Comparison of ENCODE assay signal across 8 cellular contexts in the genomic region with DNA sequence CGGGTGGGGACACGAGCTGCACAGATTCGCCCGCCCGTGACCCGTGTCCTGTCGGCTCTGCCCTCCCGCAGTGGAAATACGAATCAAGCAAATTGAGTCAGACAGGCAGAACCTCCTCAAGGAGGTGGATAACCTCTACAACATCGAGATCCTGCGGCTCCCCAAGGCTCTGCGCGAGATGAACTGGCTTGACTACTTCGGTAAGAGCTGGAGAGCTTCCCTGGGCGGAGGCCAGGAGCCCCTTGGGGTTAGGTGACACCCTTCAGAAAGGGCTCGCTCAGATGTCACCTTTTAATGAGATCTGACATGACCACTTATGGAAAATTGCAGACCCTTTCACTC. TPM values are rescaled to one million over a fixed set of nuclear protein-coding genes. Genes with fewer than 3 reads are reported as not detected.
DNase-seq lines count a peak whose midpoint lies in the region; ATAC-seq, FAIRE-seq and TF ChIP-seq lines count a peak whose summit lies in the region.

No MANE protein-coding gene starts in this region.

- BruUV-seq in HepG2 (replicated peaks; lab: Mats Ljungman, UMichigan) = TSS peak; percentile 83

- TF ChIP-seq EP300 in HepG2 (IDR thresholded peaks at IDR 0.05; ENCODE audit: low read depth in 2 of 2, low read length in 2 of 2) (no peak), HepG2 (CRISPR knock-in tag; IDR thresholded peaks at IDR 0.05; ENCODE audit: borderline replicate concordance) (no peak), tibial nerve (IDR thresholded peaks at IDR 0.05) (no peak)

- H3K9me3 Mint-ChIP-seq in activated naive CD4-positive, alpha-beta T cell treated with anti-CD3 and anti-CD28 coated beads for 36 hours = no peaks in the 10 kb centered on the region
- no peaks in the 10 kb centered on the region for H3K9me3 Mint-ChIP-seq in activated naive CD8-positive, alpha-beta T cell (ENCODE audit: low read depth)

- H3K36me3 ChIP-seq in HepG2 (replicated peaks in 1 of 2; ENCODE audit: control insufficient read depth in 1 of 2, insufficient read depth in 2 of 2, low read length in 2 of 2) (peaks cover 0 to 27% of the 10 kb centered on the region in 2 experiments; a peak in 4 of 5 replicates), tibial nerve (peaks cover 0 to 6% (median 0%) of the 10 kb centered on the region in 3 donors)

- H3K9me3 ChIP-seq in HepG2 (ENCODE audit: low read length) = no peaks in the 10 kb centered on the region
- no peaks in the 10 kb centered on the region for H3K9me3 ChIP-seq in tibial nerve

- H3K4me1 Mint-ChIP-seq in activated naive CD4-positive, alpha-beta T cell treated with anti-CD3 and anti-CD28 coated beads for 36 hours (ENCODE audit: low read depth) = peaks cover 33% of the 10 kb centered on the region
- peaks cover 35% of the 10 kb centered on the region for H3K4me1 Mint-ChIP-seq in activated naive CD8-positive, alpha-beta T cell (ENCODE audit: low read depth)

- H3K4me1 ChIP-seq in HepG2 (ENCODE audit: insufficient read depth, low read length) (peaks cover 22% of the 10 kb centered on the region), tibial nerve (peaks cover 0 to 40% (median 24%) of the 10 kb centered on the region in 4 donors)

- no peaks in the 10 kb centered on the region for H4K20me1 ChIP-seq in HepG2 (ENCODE audit: insufficient read depth, low read length)

- H3K27me3 Mint-ChIP-seq in activated naive CD4-positive, alpha-beta T cell treated with anti-CD3 and anti-CD28 coated beads for 36 hours (ENCODE audit: low read depth) = no peaks in the 10 kb centered on the region
- H3K27me3 Mint-ChIP-seq in activated naive CD8-positive, alpha-beta T cell = no peaks in the 10 kb centered on the region

- CTCF ChIA-PET in activated naive CD4-positive, alpha-beta T cell treated with anti-CD3 and anti-CD28 coated beads for 36 hours (lab: Charles Lee) = interaction anchor here (0.7 to 1.0 kb wide), 2 partner anchors 90 to 205 kb away, joined by 3 read pairs; no protein-coding TSS in a partner anchor
- CTCF ChIA-PET in HepG2 (lab: Yijun Ruan, JAX; ENCODE audit: low intra/inter-chr PET ratio, low total read pairs) = no interaction called here

- peak overlapping the region; percentile 80 for H3K9ac ChIP-seq in HepG2 (ENCODE audit: insufficient read depth, low read depth, low read length)

- in situ Hi-C loops in HepG2 (cut with HindIII; ENCODE audit: extremely low pct_ligation_motif_present, low pct_unique_long_range_greater_than_20kb) = no loop called here

- TF ChIP-seq RAD21 in HepG2 (CRISPR knock-in tag; IDR thresholded peaks at IDR 0.05) = no peak

- POLR2A ChIA-PET in HepG2 (lab: Yijun Ruan, JAX) = interaction anchor here (1.5 kb wide), 1 partner anchor 167 kb away, joined by 6 read pairs; a partner anchor contains a TSS

- H3K27me3 ChIP-seq in HepG2 (ENCODE audit: control insufficient read depth in 1 of 2, insufficient read depth in 2 of 2, low read length in 2 of 2) (no peaks in the 10 kb centered on the region; a peak in 1 of 5 replicates), tibial nerve (no peaks in the 10 kb centered on the region)

- no peak overlapping the region for H2AFZ ChIP-seq in HepG2 (ENCODE audit: low read length)

- peak overlapping the region; percentile 85 for H3K4me2 ChIP-seq in HepG2 (ENCODE audit: low read depth, low read length)

- TF ChIP-seq POLR2A in HepG2 (IDR thresholded peaks at IDR 0.05; ENCODE audit: insufficient read depth in 1 of 2, low read depth in 2 of 2, low read length in 2 of 2) (no peak), tibial nerve (IDR thresholded peaks at IDR 0.05) (no peak)

- intact Hi-C loops in activated naive CD4-positive, alpha-beta T cell treated with anti-CD3 and anti-CD28 coated beads for 36 hours (cut with micrococcal nuclease) = loop anchor here (1.0 to 10.0 kb wide), 14 partner anchors 19 to 1502 kb away; a partner anchor contains a TSS
- intact Hi-C loops in HepG2 (cut with micrococcal nuclease; ENCODE audit: unreplicated experiment) = loop anchor here (1.0 to 10.0 kb wide), 2 partner anchors 114 to 218 kb away; a partner anchor contains a TSS

- ATAC-seq in HepG2 (no peak), GM19351 (IDR thresholded peaks at IDR 0.05; ENCODE audit: unreplicated experiment) (no peak)

- DNase-seq in activated naive CD4-positive, alpha-beta T cell treated with anti-CD3 and anti-CD28 coated beads for 36 hours = peak; percentile 52
- DNase-seq in activated naive CD4-positive, alpha-beta T cell (lab: John Stamatoyannopoulos, UW) = no peak
- DNase-seq in HepG2 (ENCODE audit: low spot score) = no peak
- no peak for DNase-seq in tibial nerve (ENCODE audit: low spot score in 2 of 2)
- DNase-seq in NCI-H345 (lab: John Stamatoyannopoulos, UW) = no peak
- no peak for DNase-seq in dedifferentiated amniotic fluid mesenchymal stem cell (ENCODE audit: extremely low spot score)

- H3K4me3 Mint-ChIP-seq in activated naive CD4-positive, alpha-beta T cell treated with anti-CD3 and anti-CD28 coated beads for 36 hours = peak overlapping the region; percentile 97
- peak overlapping the region; percentile 95 for H3K4me3 Mint-ChIP-seq in activated naive CD8-positive, alpha-beta T cell

- TF ChIP-seq CTCF in HepG2 (CRISPR knock-in tag; IDR thresholded peaks at IDR 0.05) = no peak
- no peak for TF ChIP-seq CTCF in tibial nerve (IDR thresholded peaks at IDR 0.05)

- H3K4me3 ChIP-seq in HepG2 (replicated peaks in 1 of 3; ENCODE audit: insufficient read depth in 1 of 3, low read depth in 2 of 3, low read length in 3 of 3) = peak overlapping the region; percentile 70 to 99 (median 94)
- H3K4me3 ChIP-seq in tibial nerve = peak overlapping the region; percentile 55 to 81 (median 72)

- no peak for FAIRE-seq in HepG2 (lab: Jason Lieb, UNC)

- H3K36me3 Mint-ChIP-seq in activated naive CD4-positive, alpha-beta T cell treated with anti-CD3 and anti-CD28 coated beads for 36 hours (ENCODE audit: low read depth) = peaks cover 34% of the 10 kb centered on the region
- H3K36me3 Mint-ChIP-seq in activated naive CD8-positive, alpha-beta T cell = peaks cover 6% of the 10 kb centered on the region

- peak overlapping the region; percentile 73 for H3K27ac ChIP-seq in HepG2 (ENCODE audit: extremely low read length, insufficient read depth, low read length)
- peak overlapping the region in 1 of 4 donors; percentile 88 for H3K27ac ChIP-seq in tibial nerve

- peaks cover 30% of the 10 kb centered on the region for H3K79me2 ChIP-seq in HepG2 (ENCODE audit: insufficient read depth, low read length)

- H3K27ac Mint-ChIP-seq in activated naive CD4-positive, alpha-beta T cell treated with anti-CD3 and anti-CD28 coated beads for 36 hours = peak overlapping the region; percentile 86
- no peak overlapping the region for H3K27ac Mint-ChIP-seq in activated naive CD8-positive, alpha-beta T cell

- WGBS in HepG2 (ENCODE audit: low lambda C conversion rate) = 0% methylated on average over 2 of the region's 16 CpGs
- 2 to 3% methylated on average over 9 to 13 of the region's 16 CpGs for WGBS in tibial nerve, 2 donors

RNA-seq across cellular contexts. Expression of a gene that starts 0.5 kb away (rescaled TPM):
- total RNA-seq in activated naive CD4-positive, alpha-beta T cell treated with anti-CD3 and anti-CD28 coated beads for 36 hours = 10 to 100 TPM; 73.6 to 78.6 TPM
- total RNA-seq in HepG2 (2016; rRNA removed; fragmentation: Illumina TruSeq; extraction: Trizol) (38.6 and 48.7 TPM in 2 replicates), tibial nerve (under 1 TPM in 3 of 4 donors, not detected in 1; 0.66 to 0.98 (median 0.90) TPM)
- total RNA-seq in HepG2 (2016; cell fraction: cytosol; rRNA removed; fragmentation: Illumina TruSeq; extraction: Trizol; ENCODE audit: low read depth) = 8.9 and 10.2 TPM in 2 replicates
- total RNA-seq in HepG2 (2016; cell fraction: insoluble cytoplasmic fraction; rRNA removed; fragmentation: Illumina TruSeq; extraction: Trizol) = 38.9 and 41.7 TPM in 2 replicates
- 24.2 and 26.4 TPM in 2 replicates for total RNA-seq in HepG2 (2016; cell fraction: membrane; rRNA removed; fragmentation: Illumina TruSeq; extraction: Trizol)
- 18.9 and 20.3 TPM in 2 replicates for total RNA-seq in HepG2 (2016; cell fraction: nucleus; rRNA removed; fragmentation: Illumina TruSeq; extraction: Trizol)
- polyA plus RNA-seq in HepG2 (2011; rRNA removed) = 16.7 and 24.1 TPM in 2 replicates
- polyA plus RNA-seq in HepG2 (2011; cell fraction: cytosol; rRNA removed) = 20.5 and 26.2 TPM in 2 replicates
- polyA plus RNA-seq in HepG2 (2011; cell fraction: nucleus; rRNA removed) = 11.8 and 15.5 TPM in 2 replicates
- polyA plus RNA-seq in HepG2 (2012) = 10.8 and 17.1 TPM in 2 replicates
- polyA plus RNA-seq in HepG2 (2016; cell fraction: cytosol; fragmentation: Illumina TruSeq; extraction: Trizol; ENCODE audit: low read depth) = 5.2 and 5.7 TPM in 2 replicates
- polyA plus RNA-seq in HepG2 (2016; cell fraction: insoluble cytoplasmic fraction; fragmentation: Illumina TruSeq; extraction: Trizol; ENCODE audit: low read depth) = 45.9 and 54.1 TPM in 2 replicates
- polyA plus RNA-seq in HepG2 (2016; cell fraction: membrane; fragmentation: Illumina TruSeq; extraction: Trizol; ENCODE audit: low read depth) = 12.7 and 13.2 TPM in 2 replicates
- 32.7 and 33.4 TPM in 2 replicates for polyA plus RNA-seq in HepG2 (2016; cell fraction: nucleus; fragmentation: Illumina TruSeq; extraction: Trizol; ENCODE audit: insufficient read depth, low read depth)
- 32.5 and 61.3 TPM in 2 replicates for polyA minus RNA-seq in HepG2 (2011; rRNA and poly(A)+ RNA removed; ENCODE audit: low replicate concordance)
- polyA minus RNA-seq in HepG2 (2011; cell fraction: cytosol; rRNA and poly(A)+ RNA removed) = 12.6 and 18.5 TPM in 2 replicates
- 6.8 and 9.4 TPM in 2 replicates for polyA minus RNA-seq in HepG2 (2011; cell fraction: nucleus; rRNA and poly(A)+ RNA removed)

RNA-seq across cellular contexts. Expression of a gene that starts 58.1 kb away (rescaled TPM):
- total RNA-seq in activated naive CD4-positive, alpha-beta T cell treated with anti-CD3 and anti-CD28 coated beads for 36 hours = not detected
- total RNA-seq in HepG2 (2016; rRNA removed; fragmentation: Illumina TruSeq; extraction: Trizol) (not detected in 2 replicates), tibial nerve (under 1 TPM in 2 of 4 donors, not detected in 2; 0.20 to 0.21 TPM)
- not detected in 2 replicates for total RNA-seq in HepG2 (2016; cell fraction: cytosol; rRNA removed; fragmentation: Illumina TruSeq; extraction: Trizol; ENCODE audit: low read depth)
- not detected in 2 replicates for total RNA-seq in HepG2 (2016; cell fraction: insoluble cytoplasmic fraction; rRNA removed; fragmentation: Illumina TruSeq; extraction: Trizol)
- total RNA-seq in HepG2 (2016; cell fraction: membrane; rRNA removed; fragmentation: Illumina TruSeq; extraction: Trizol) = not detected in 2 replicates
- total RNA-seq in HepG2 (2016; cell fraction: nucleus; rRNA removed; fragmentation: Illumina TruSeq; extraction: Trizol) = not detected in 2 replicates
- not detected in 2 replicates for polyA plus RNA-seq in HepG2 (2011; rRNA removed)
- not detected in 2 replicates for polyA plus RNA-seq in HepG2 (2011; cell fraction: cytosol; rRNA removed)
- not detected in 2 replicates for polyA plus RNA-seq in HepG2 (2011; cell fraction: nucleus; rRNA removed)
- polyA plus RNA-seq in HepG2 (2012) = not detected in 2 replicates
- not detected in 2 replicates for polyA plus RNA-seq in HepG2 (2016; cell fraction: cytosol; fragmentation: Illumina TruSeq; extraction: Trizol; ENCODE audit: low read depth)
- not detected in 2 replicates for polyA plus RNA-seq in HepG2 (2016; cell fraction: insoluble cytoplasmic fraction; fragmentation: Illumina TruSeq; extraction: Trizol; ENCODE audit: low read depth)
- not detected in 2 replicates for polyA plus RNA-seq in HepG2 (2016; cell fraction: membrane; fragmentation: Illumina TruSeq; extraction: Trizol; ENCODE audit: low read depth)
- not detected in 2 replicates for polyA plus RNA-seq in HepG2 (2016; cell fraction: nucleus; fragmentation: Illumina TruSeq; extraction: Trizol; ENCODE audit: insufficient read depth, low read depth)
- not detected in 2 replicates for polyA minus RNA-seq in HepG2 (2011; rRNA and poly(A)+ RNA removed; ENCODE audit: low replicate concordance)
- not detected in 2 replicates for polyA minus RNA-seq in HepG2 (2011; cell fraction: cytosol; rRNA and poly(A)+ RNA removed)
- not detected in 2 replicates for polyA minus RNA-seq in HepG2 (2011; cell fraction: nucleus; rRNA and poly(A)+ RNA removed)

Comparison
In these comparisons a context has a peak if more than half of its experiments do, and no peak if none do; other contexts are left out.
1. RNA of a gene that starts 0.5 kb away (total RNA-seq): 73.6 to 78.6 TPM in activated naive CD4-positive, alpha-beta T cell treated with anti-CD3 and anti-CD28 coated beads for 36 hours and 8.9 to 48.7 TPM in HepG2; 0.66 to 0.98 TPM in tibial nerve; every median in the first group is over 4 times any median in the second.